In the genomic region with DNA sequence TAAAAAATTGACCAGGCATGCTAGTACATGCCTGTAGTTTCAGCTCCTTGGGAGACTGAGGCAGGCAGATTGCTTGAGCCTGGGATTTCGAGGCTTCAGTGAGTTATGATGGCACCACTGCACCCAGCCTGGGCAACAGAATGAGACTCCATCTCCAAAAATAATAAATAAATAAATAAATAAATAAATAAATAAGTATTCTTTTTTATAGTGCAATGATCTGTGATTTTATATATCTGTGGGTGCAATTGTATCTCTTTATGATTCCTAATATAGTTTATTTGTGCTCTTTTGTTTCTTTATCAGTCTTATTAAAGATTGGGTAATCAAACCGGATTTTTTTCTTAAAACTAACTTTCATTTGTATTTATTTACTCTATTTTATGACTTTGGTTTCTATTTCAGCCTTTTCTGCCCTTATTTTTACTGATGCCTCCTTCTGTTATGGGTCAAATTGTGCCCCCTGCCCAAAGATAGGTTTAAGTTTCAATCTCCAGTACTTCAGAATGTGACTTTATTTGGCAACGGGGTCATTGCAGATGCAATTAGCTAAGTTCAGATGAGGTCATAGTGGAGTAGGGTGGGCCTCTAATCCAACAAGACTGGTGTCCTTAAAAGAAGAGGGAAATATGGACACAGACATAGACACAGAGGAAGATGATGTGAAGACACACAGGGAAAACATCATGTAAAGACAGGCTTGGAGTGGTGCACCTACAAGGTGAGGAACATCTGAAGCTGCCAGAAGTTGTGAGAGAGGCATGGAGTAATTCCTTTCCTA, we compare ENCODE assay signal across 8 cellular contexts.
"Had no signal": no experiment of that assay in that cellular context is flagged by ENCODE, and none has a peak within 500 bp of the region (broad histone marks: within the 10 kb centered on the region; RNA-seq: fewer than 3 reads in every experiment).

No MANE protein-coding gene starts in this region.

- H3K4me3 Mint-ChIP-seq: H9, IgD-negative memory B cell had no signal

- H3K4me1 Mint-ChIP-seq: H9 had no signal

- H3K9me3 Mint-ChIP-seq: H9, IgD-negative memory B cell had no signal

- H3K27ac Mint-ChIP-seq: H9, IgD-negative memory B cell had no signal

- ATAC-seq: HepG2 had no signal

- FAIRE-seq: H54, HepG2 had no signal

- DNase-seq: GOT3, H9, HCEC 1CT, KG1 had no signal

- H3K27ac ChIP-seq: HL-60 had no signal
